22 cellular contexts compared by ENCODE assay signal in the genomic region with DNA sequence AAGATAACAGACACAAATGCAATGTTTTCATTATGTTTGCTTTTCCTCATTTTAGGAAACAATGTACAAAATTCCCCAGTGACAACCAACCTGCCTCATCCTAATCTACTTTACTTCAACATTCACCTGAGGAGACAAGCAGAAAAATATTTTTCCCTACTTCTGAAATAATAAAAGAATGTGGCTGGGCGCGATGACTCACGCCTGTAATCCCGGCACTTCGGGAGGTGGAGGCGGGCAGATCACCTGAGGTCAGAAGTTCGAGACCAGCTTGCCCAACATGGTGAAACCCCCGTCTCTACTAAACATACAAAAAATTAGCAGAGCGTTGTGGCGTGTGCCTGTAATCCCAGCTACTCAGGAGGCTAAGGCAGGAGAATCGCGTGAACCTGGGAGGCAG.
"Had no signal": no experiment of that assay in that cellular context is flagged by ENCODE, and none has a peak within 500 bp of the region (broad histone marks: within the 10 kb centered on the region; RNA-seq: fewer than 3 reads in every experiment).

No MANE protein-coding gene starts in this region.

- H3K27me3 ChIP-seq: colonic mucosa, neural progenitor cell, tibial artery, vagina had no signal

- H3K36me3 ChIP-seq: colonic mucosa, neural progenitor cell, tibial artery, vagina had no signal

- H3K4me3 Mint-ChIP-seq: activated CD4-positive, alpha-beta memory T cell treated with anti-CD3 and anti-CD28 coated beads, Interleukin-2, amount 10 ng/mL, durations not matched to agents 7 days and 5 days; activated naive CD4-positive, alpha-beta T cell treated with anti-CD3 and anti-CD28 coated beads for 36 hours; activated naive CD8-positive, alpha-beta T cell treated with anti-CD3 and anti-CD28 coated beads, Interleukin-2, amount 50 U/mL, for 24 hours; activated T-helper 17 cell treated with anti-CD3 and anti-CD28 coated beads, Interleukin-2, amount 50 U/mL, for 72 hours; brain; central memory CD8-positive, alpha-beta T cell; neural progenitor cell had no signal

- DNase-seq: activated CD4-positive, alpha-beta memory T cell treated with anti-CD3 and anti-CD28 coated beads, Interleukin-2, amount 10 ng/mL, durations not matched to agents 7 days and 5 days; activated CD4-positive, alpha-beta T cell treated with anti-CD3 and anti-CD28 coated beads for 48 hours; activated CD4-positive, CD25-positive, alpha-beta regulatory T cell; activated naive CD4-positive, alpha-beta T cell treated with anti-CD3 and anti-CD28 coated beads for 36 hours; activated naive CD8-positive, alpha-beta T cell treated with anti-CD3 and anti-CD28 coated beads, Interleukin-2, amount 50 U/mL, for 24 hours; activated T-cell treated with anti-CD3 and anti-CD28 coated beads, Interleukin-2, amount 50 U/mL, for 1 hour; anterior cingulate cortex; colonic mucosa; erythroblast; head of caudate nucleus; naive B cell; psoas muscle; right cardiac atrium; stimulated activated CD4-positive, alpha-beta T cell treated with anti-CD3 and anti-CD28 coated beads, Interleukin-2, amount 100 ng/mL, for 24 hours; stimulated activated naive CD4-positive, alpha-beta T cell treated with Interleukin-2 at 50 U/mL for 16 hours; tibial artery had no signal

- H2AFZ ChIP-seq: neural progenitor cell had no signal

- H3K36me3 Mint-ChIP-seq: brain, naive B cell, neural progenitor cell had no signal

- H3K27me3 Mint-ChIP-seq: activated CD4-positive, alpha-beta memory T cell treated with anti-CD3 and anti-CD28 coated beads, Interleukin-2, amount 10 ng/mL, durations not matched to agents 7 days and 5 days; activated T-helper 17 cell treated with anti-CD3 and anti-CD28 coated beads, Interleukin-2, amount 50 U/mL, for 72 hours; central memory CD8-positive, alpha-beta T cell; naive B cell had no signal

- H3K4me1 Mint-ChIP-seq: activated CD4-positive, alpha-beta memory T cell treated with anti-CD3 and anti-CD28 coated beads, Interleukin-2, amount 10 ng/mL, durations not matched to agents 7 days and 5 days; activated naive CD8-positive, alpha-beta T cell treated with anti-CD3 and anti-CD28 coated beads, Interleukin-2, amount 50 U/mL, for 24 hours; activated T-helper 17 cell treated with anti-CD3 and anti-CD28 coated beads, Interleukin-2, amount 50 U/mL, for 72 hours; central memory CD8-positive, alpha-beta T cell; naive B cell had no signal

- H3K9me3 Mint-ChIP-seq: activated CD4-positive, alpha-beta memory T cell treated with anti-CD3 and anti-CD28 coated beads, Interleukin-2, amount 10 ng/mL, durations not matched to agents 7 days and 5 days; activated naive CD4-positive, alpha-beta T cell treated with anti-CD3 and anti-CD28 coated beads for 36 hours; activated naive CD8-positive, alpha-beta T cell treated with anti-CD3 and anti-CD28 coated beads, Interleukin-2, amount 50 U/mL, for 24 hours; activated T-helper 17 cell treated with anti-CD3 and anti-CD28 coated beads, Interleukin-2, amount 50 U/mL, for 72 hours; brain; neural progenitor cell had no signal

- H3K4me3 ChIP-seq: colonic mucosa, neural progenitor cell, psoas muscle, tibial artery, vagina had no signal

- H3K27ac ChIP-seq: colonic mucosa, neural progenitor cell, psoas muscle, tibial artery, vagina had no signal

- ATAC-seq: activated naive CD8-positive, alpha-beta T cell treated with anti-CD3 and anti-CD28 coated beads, Interleukin-2, amount 50 U/mL, for 24 hours; activated T-helper 17 cell treated with anti-CD3 and anti-CD28 coated beads, Interleukin-2, amount 50 U/mL, for 72 hours; left lobe of liver; psoas muscle; right cardiac atrium had no signal

- H3K27ac Mint-ChIP-seq: activated CD4-positive, alpha-beta memory T cell treated with anti-CD3 and anti-CD28 coated beads, Interleukin-2, amount 10 ng/mL, durations not matched to agents 7 days and 5 days; activated naive CD4-positive, alpha-beta T cell treated with anti-CD3 and anti-CD28 coated beads for 36 hours; activated naive CD8-positive, alpha-beta T cell treated with anti-CD3 and anti-CD28 coated beads, Interleukin-2, amount 50 U/mL, for 24 hours; activated T-helper 17 cell treated with anti-CD3 and anti-CD28 coated beads, Interleukin-2, amount 50 U/mL, for 72 hours; naive B cell; neural progenitor cell had no signal

- H3K9me3 ChIP-seq: colonic mucosa, psoas muscle, tibial artery, vagina had no signal

- H3K9ac ChIP-seq: neural progenitor cell had no signal
